In the genomic region with DNA sequence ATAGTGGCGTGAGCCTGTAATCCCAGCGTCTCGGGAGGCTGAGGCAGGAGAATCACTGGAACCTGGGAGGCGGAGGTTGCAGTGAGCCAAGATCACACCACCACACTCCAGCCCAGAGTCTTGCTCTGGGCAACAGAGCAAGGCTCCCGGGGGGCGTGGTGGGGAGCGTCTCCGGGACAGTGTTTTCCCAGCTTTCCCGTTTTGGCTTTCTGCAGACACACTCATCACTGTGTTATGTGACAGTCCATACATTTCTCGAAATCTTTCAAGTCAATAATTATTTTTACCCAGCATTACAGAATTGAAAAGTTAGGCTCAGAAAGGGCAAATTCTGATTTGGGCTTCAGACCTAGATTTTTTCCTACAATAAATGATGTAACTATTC, we compare ENCODE assay signal across 8 cellular contexts. TPM values are rescaled to one million over a fixed set of nuclear protein-coding genes. Genes with fewer than 3 reads are reported as not detected.
DNase-seq lines count a peak whose midpoint lies in the region; ATAC-seq and TF ChIP-seq lines count a peak whose summit lies in the region.

No MANE protein-coding gene starts in this region.

- peak overlapping the region in 2 of 3 donors; percentile 90 to 94 for H3K27ac Mint-ChIP-seq in IgD-negative memory B cell
- peak overlapping the region in 3 of 6 donors; percentile 90 to 97 (median 94) for H3K27ac Mint-ChIP-seq in naive B cell

- H3K4me3 Mint-ChIP-seq in IgD-negative memory B cell (peak overlapping the region; percentile 91 to 97 (median 96)), naive B cell (peak overlapping the region; percentile 89 to 98 (median 94))

- H3K36me3 Mint-ChIP-seq in IgD-negative memory B cell (no peaks in the 10 kb centered on the region), naive B cell (no peaks in the 10 kb centered on the region)

- POLR2A ChIA-PET in AG04449 (lab: Yijun Ruan, JAX): interaction anchor here (0.6 to 4.3 kb wide), 6 partner anchors 11 to 62 kb away, joined by 3 to 142 read pairs (median 12); a partner anchor contains a TSS

- CTCF ChIA-PET in AG04449 (lab: Yijun Ruan, JAX): interaction anchor here (1.4 to 1.6 kb wide), 3 partner anchors 37 to 56 kb away, joined by 4 to 5 read pairs (median 4); no protein-coding TSS in a partner anchor

- TF ChIP-seq CTCF in AG04449 (IDR thresholded peaks at IDR 0.05; ENCODE audit: insufficient read depth, low read length, missing control alignments) (no peak), coronary artery (IDR thresholded peaks at IDR 0.05) (no peak)

- H3K4me1 Mint-ChIP-seq in IgD-negative memory B cell (peaks cover 24 to 29% (median 25%) of the 10 kb centered on the region in 3 donors), naive B cell (peaks cover 18 to 51% (median 26%) of the 10 kb centered on the region in 3 donors)

- H3K27ac ChIP-seq in coronary artery: peak overlapping the region; percentile 88 to 94

- H3K27me3 Mint-ChIP-seq in IgD-negative memory B cell: no peaks in the 10 kb centered on the region
- no peaks in the 10 kb centered on the region for H3K27me3 Mint-ChIP-seq in naive B cell

- ATAC-seq in naive B cell (ENCODE audit: low read depth in 2 of 2) (no peak), HG03025 (IDR thresholded peaks at IDR 0.05; ENCODE audit: low FRiP score, unreplicated experiment) (no peak), HG02870 (IDR thresholded peaks at IDR 0.05; ENCODE audit: unreplicated experiment) (no peak)

- no peaks in the 10 kb centered on the region for H3K9me3 Mint-ChIP-seq in IgD-negative memory B cell
- peaks cover 0 to 3% (median 0%) of the 10 kb centered on the region in 7 donors for H3K9me3 Mint-ChIP-seq in naive B cell

- peak overlapping the region; percentile 65 for H3K4me3 ChIP-seq in AG04449 (ENCODE audit: low read depth, low read length)
- H3K4me3 ChIP-seq in coronary artery: peak overlapping the region; percentile 72

- DNase-seq in AG04449 (ENCODE audit: low read depth, low spot score) (no peak), coronary artery (ENCODE audit: low spot score) (peak; percentile 76), naive B cell (no peak), KG1 (lab: John Stamatoyannopoulos, UW) (no peak), NCI-H146 treated with DMSO at 0.1 percent for 48 hours (lab: John Stamatoyannopoulos, UW; ENCODE audit: unreplicated experiment) (no peak)

RNA-seq across cellular contexts. Expression of a gene that starts 31.7 kb away (rescaled TPM):
- polyA plus RNA-seq in IgD-negative memory B cell: 1.2 TPM
- polyA plus RNA-seq in naive B cell (ENCODE audit: low read depth in 6 of 6): 1 to 10 TPM in 5 of 6 donors, under 1 TPM in 1; 0.88 to 4.2 (median 1.2) TPM

RNA-seq across cellular contexts. Expression of a gene that starts 44.5 kb away (rescaled TPM):
- polyA plus RNA-seq in IgD-negative memory B cell: 3,054 TPM
- 1,000 to 10,000 TPM; 1,985 to 6,450 (median 3,738) TPM for polyA plus RNA-seq in naive B cell (ENCODE audit: low read depth in 6 of 6)
